Comparison of ENCODE assay signal across 8 cellular contexts in genomic region chr17:47188266-47188665, GRCh38. TPM values are rescaled to one million over a fixed set of nuclear protein-coding genes. Genes with fewer than 3 reads are reported as not detected.
DNase-seq lines count a peak whose midpoint lies in the region; ATAC-seq and TF ChIP-seq lines count a peak whose summit lies in the region.

No MANE protein-coding gene starts in this region.

- TF ChIP-seq EP300 in esophagus muscularis mucosa (IDR thresholded peaks at IDR 0.05), result no peak

- H3K4me1 ChIP-seq in esophagus muscularis mucosa, result peaks cover 35 to 56% (median 50%) of the 10 kb centered on the region in 4 donors

- peaks cover 43% of the 10 kb centered on the region for H3K4me1 Mint-ChIP-seq in T-helper 2 cell treated with Interferon-gamma antibody and Interleukin-4, amounts not matched to agents 5 μg/mL and 100 μg/mL, for 36 hours (ENCODE audit: low read depth)
- peaks cover 51% of the 10 kb centered on the region for H3K4me1 Mint-ChIP-seq in nephron progenitor cell

- H3K36me3 ChIP-seq in H7 (replicated peaks; ENCODE audit: control insufficient read depth, insufficient read depth, low read length) (no peaks in the 10 kb centered on the region), esophagus muscularis mucosa (no peaks in the 10 kb centered on the region)

- TF ChIP-seq CTCF in esophagus muscularis mucosa (IDR thresholded peaks at IDR 0.05) (no peak), nephron progenitor cell (IDR thresholded peaks at IDR 0.05) (no peak)

- no peak for TF ChIP-seq POLR2A in esophagus muscularis mucosa (IDR thresholded peaks at IDR 0.05; ENCODE audit: low read depth)

- peaks cover 7% of the 10 kb centered on the region for H3K36me3 Mint-ChIP-seq in T-helper 2 cell treated with Interferon-gamma antibody and Interleukin-4, amounts not matched to agents 5 μg/mL and 100 μg/mL, for 36 hours (ENCODE audit: low read depth)
- peaks cover 12% of the 10 kb centered on the region for H3K36me3 Mint-ChIP-seq in nephron progenitor cell (ENCODE audit: low read depth)

- intact Hi-C loops in esophagus muscularis mucosa (cut with DNase I), result no loop called here

- peak overlapping the region; percentile 91 to 98 (median 96) for H3K27ac ChIP-seq in esophagus muscularis mucosa (replicated peaks in 1 of 4)

- H3K4me3 Mint-ChIP-seq in T-helper 2 cell treated with Interferon-gamma antibody and Interleukin-4, amounts not matched to agents 5 μg/mL and 100 μg/mL, for 36 hours, result peak overlapping the region; percentile 95
- peak overlapping the region; percentile 96 for H3K4me3 Mint-ChIP-seq in nephron progenitor cell

- H3K27me3 ChIP-seq in H7 (ENCODE audit: control insufficient read depth, insufficient read depth, low read length) (no peaks in the 10 kb centered on the region), esophagus muscularis mucosa (no peaks in the 10 kb centered on the region)

- ATAC-seq in GM21576 (IDR thresholded peaks at IDR 0.05; ENCODE audit: unreplicated experiment) (no peak), HG02852 (IDR thresholded peaks at IDR 0.05; ENCODE audit: unreplicated experiment) (no peak)

- H3K27ac Mint-ChIP-seq in T-helper 2 cell treated with Interferon-gamma antibody and Interleukin-4, amounts not matched to agents 5 μg/mL and 100 μg/mL, for 36 hours, result peak overlapping the region; percentile 92
- peak overlapping the region; percentile 99 for H3K27ac Mint-ChIP-seq in nephron progenitor cell

- WGBS in esophagus muscularis mucosa, result 1% methylated on average over 6 of the region's 6 CpGs

- no peaks in the 10 kb centered on the region for H3K27me3 Mint-ChIP-seq in T-helper 2 cell treated with Interferon-gamma antibody and Interleukin-4, amounts not matched to agents 5 μg/mL and 100 μg/mL, for 36 hours (ENCODE audit: low read depth)
- peaks cover 2% of the 10 kb centered on the region for H3K27me3 Mint-ChIP-seq in nephron progenitor cell (ENCODE audit: low read depth, poor library complexity)

- DNase-seq in AML-193 (lab: John Stamatoyannopoulos, UW), result peak; percentile 39 to 40
- peak; percentile 29 for DNase-seq in H7
- peak; percentile 10 for DNase-seq in T-helper 2 cell treated with Interferon-gamma antibody and Interleukin-4, amounts not matched to agents 5 μg/mL and 100 μg/mL, for 36 hours (ENCODE audit: low spot score)
- no peak for DNase-seq in esophagus muscularis mucosa (ENCODE audit: extremely low spot score)
- no peak for DNase-seq in nephron progenitor cell
- DNase-seq in stimulated activated CD4-positive, alpha-beta T cell treated with anti-CD3 and anti-CD28 coated beads, Interleukin-12 subunit alpha, Interleukin-12 subunit beta, amount 100 ng/mL, for 4 hours, result no peak

- no peaks in the 10 kb centered on the region for H3K9me3 ChIP-seq in esophagus muscularis mucosa

- H3K4me3 ChIP-seq in H7 (ENCODE audit: insufficient read depth, low read depth, low read length) (peak overlapping the region; percentile 92), esophagus muscularis mucosa (peak overlapping the region; percentile 71 to 96 (median 78))

- no peaks in the 10 kb centered on the region for H3K9me3 Mint-ChIP-seq in T-helper 2 cell treated with Interferon-gamma antibody and Interleukin-4, amounts not matched to agents 5 μg/mL and 100 μg/mL, for 36 hours
- peaks cover 8% of the 10 kb centered on the region for H3K9me3 Mint-ChIP-seq in nephron progenitor cell

RNA-seq across cellular contexts. Expression of gene CDC27, which starts 0.8 kb away (rescaled TPM):
- 45.9 and 67.7 TPM in 2 replicates for total RNA-seq in H7 (2014; rRNA removed; shearing (Covaris generic))
- 10 to 100 TPM; 48.2 to 51.1 (median 49.1) TPM for total RNA-seq in esophagus muscularis mucosa

RNA-seq across cellular contexts. Expression of gene MYL4, which starts 20.9 kb away (rescaled TPM):
- not detected in 2 replicates for total RNA-seq in H7 (2014; rRNA removed; shearing (Covaris generic))
- under 1 TPM in 2 of 4 donors, not detected in 2; 0.50 to 0.52 TPM for total RNA-seq in esophagus muscularis mucosa

Comparison
In these comparisons a context has a peak if more than half of its experiments do, and no peak if none do; other contexts are left out.
1. DNase-seq: peak in AML-193 (2 of 2), H7 (single experiment) and T-helper 2 cell treated with Interferon-gamma antibody and Interleukin-4, amounts not matched to agents 5 μg/mL and 100 μg/mL, for 36 hours (single experiment); none in esophagus muscularis mucosa (single experiment), nephron progenitor cell (single experiment) and stimulated activated CD4-positive, alpha-beta T cell treated with anti-CD3 and anti-CD28 coated beads, Interleukin-12 subunit alpha, Interleukin-12 subunit beta, amount 100 ng/mL, for 4 hours (single experiment).